ENCODE assay signal across 1 cellular context in genomic region chr4:1628892-1629703, GRCh38.
TF ChIP-seq lines count a peak whose summit lies in the region.

No MANE protein-coding gene starts in this region.

TF ChIP-seq in K562, 482 proteins besides CTCF, POLR2A, EP300 and RAD21 (continued from another document):
- no peak for TF ChIP-seq ZBTB34 (CRISPR knock-in tag; IDR thresholded peaks at IDR 0.05)
- peak; percentile 27; the same call in 1 of the 2 replicates for TF ChIP-seq ARID2 (IDR thresholded peaks at IDR 0.05)
- 0 out of 2 replicates have a peak, but pooled peaks have one; percentile 33 for TF ChIP-seq KLF16 (IDR thresholded peaks at IDR 0.05)
- TF ChIP-seq DEAF1 (CRISPR knock-in tag; IDR thresholded peaks at IDR 0.05), result peak; percentile 26; the same call in 1 of the 2 replicates
- TF ChIP-seq RB1 (IDR thresholded peaks at IDR 0.05; ENCODE audit: low read depth), result peak; percentile 48; the same call in 1 of the 2 replicates
- peak; percentile 63 for TF ChIP-seq HMGN3 (IDR thresholded peaks at IDR 0.05; ENCODE audit: borderline replicate concordance, extremely low read depth, insufficient read length, low read depth, low read length)
- peak in 1 of 2 experiments; percentile 37; a peak in 1 of 4 replicates for TF ChIP-seq SRF (CRISPR knock-in tag; IDR thresholded peaks at IDR 0.05)
- TF ChIP-seq BCOR (IDR thresholded peaks at IDR 0.05), result no peak
- TF ChIP-seq NONO (IDR thresholded peaks at IDR 0.05; ENCODE audit: low read depth in 2 of 2, low read length in 1 of 2), result peak in 1 of 2 experiments; percentile 43; a peak in 1 of 4 replicates
- peak; percentile 37; the same call in 1 of the 2 replicates for TF ChIP-seq CC2D1A (IDR thresholded peaks at IDR 0.05)
- no peak for TF ChIP-seq ZNF277 (CRISPR knock-in tag; IDR thresholded peaks at IDR 0.05; ENCODE audit: borderline replicate concordance)
- no peak for TF ChIP-seq GATA2 (CRISPR knock-in tag; IDR thresholded peaks at IDR 0.05)
- peak; percentile 64; the same call in 1 of the 2 replicates for TF ChIP-seq TFAP4 (CRISPR knock-in tag; IDR thresholded peaks at IDR 0.05; ENCODE audit: borderline replicate concordance)
- 0 out of 2 replicates have a peak, but pooled peaks have one; percentile 18 for TF ChIP-seq XRCC5 (IDR thresholded peaks at IDR 0.05; ENCODE audit: low read depth, low read length)
- TF ChIP-seq TARDBP (IDR thresholded peaks at IDR 0.05), result no peak
- no peak for TF ChIP-seq ZNF512 (tag; IDR thresholded peaks at IDR 0.05)
- TF ChIP-seq HDAC1 (IDR thresholded peaks at IDR 0.05), result no peak
- no peak for TF ChIP-seq PTBP1 (IDR thresholded peaks at IDR 0.05; ENCODE audit: low read depth, low read length)
- peak; percentile 70 for TF ChIP-seq SMC3 (conservative IDR thresholded peaks at IDR 0.05; ENCODE audit: insufficient read depth, low read depth, low read length)
- TF ChIP-seq RBFOX2 (IDR thresholded peaks at IDR 0.05; ENCODE audit: low read depth, low read length), result 0 out of 2 replicates have a peak, but pooled peaks have one; percentile 18
- peak; percentile 79 for TF ChIP-seq ZBTB7A (IDR thresholded peaks at IDR 0.05; ENCODE audit: borderline replicate concordance, control insufficient read depth, low read depth, low read length)
- TF ChIP-seq TOE1 (IDR thresholded peaks at IDR 0.05; ENCODE audit: borderline replicate concordance), result no peak
- TF ChIP-seq TOE1 (CRISPR knock-in tag; IDR thresholded peaks at IDR 0.05; ENCODE audit: borderline replicate concordance, low read depth), result no peak
- TF ChIP-seq CTBP1 (IDR thresholded peaks at IDR 0.05; ENCODE audit: borderline replicate concordance), result no peak
- TF ChIP-seq ADNP (tag; IDR thresholded peaks at IDR 0.05), result no peak
- TF ChIP-seq ZNF778 (CRISPR knock-in tag; IDR thresholded peaks at IDR 0.05), result no peak
- peak; percentile 51; the same call in 1 of the 2 replicates for TF ChIP-seq ZFX (CRISPR knock-in tag; IDR thresholded peaks at IDR 0.05)
- no peak for TF ChIP-seq CCNT2 (IDR thresholded peaks at IDR 0.05; ENCODE audit: borderline replicate concordance, extremely low read depth, insufficient read length, low read depth, low read length)
